Comparison of ENCODE assay signal across 17 cellular contexts in the genomic region with DNA sequence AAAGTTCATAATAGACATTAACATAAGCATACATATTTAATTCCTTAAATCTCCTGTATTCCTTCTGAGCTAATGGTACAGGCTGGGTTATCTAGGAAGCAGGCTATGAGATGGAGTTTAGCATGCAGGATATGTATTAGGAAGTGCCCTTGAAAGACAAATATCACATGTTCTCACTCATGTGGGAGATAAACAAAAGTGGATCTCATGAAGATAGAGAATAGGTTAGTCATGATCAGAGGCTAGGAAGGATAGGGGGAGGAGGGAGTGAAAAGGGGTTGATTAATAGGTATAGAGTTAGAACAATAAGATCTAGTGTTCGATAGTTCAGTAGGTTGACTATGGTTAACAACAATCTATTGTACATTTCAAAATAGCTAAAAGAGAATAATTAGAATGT.
A peak's percentile ranks its signal among the peaks of the same experiment; 100 is the strongest.
DNase-seq lines count a peak whose midpoint lies in the region; ATAC-seq and TF ChIP-seq lines count a peak whose summit lies in the region.
"Had no signal": no experiment of that assay in that cellular context is flagged by ENCODE, and none has a peak within 500 bp of the region (broad histone marks: within the 10 kb centered on the region; RNA-seq: fewer than 3 reads in every experiment).

No MANE protein-coding gene starts in this region.

- H3K27ac ChIP-seq in mesenchymal stem cell (ENCODE audit: low read length, poor library complexity, severe bottlenecking), result no peak overlapping the region
- H3K27ac ChIP-seq in upper lobe of left lung, result no peak overlapping the region
- H3K27ac ChIP-seq: BLaER1, GM23248 had no signal

- H3K27me3 ChIP-seq in mesenchymal stem cell (ENCODE audit: control insufficient read depth in 1 of 2, insufficient read depth in 1 of 2, low read length in 2 of 2) (no peaks in the 10 kb centered on the region), upper lobe of left lung (no peaks in the 10 kb centered on the region)
- H3K27me3 ChIP-seq: BLaER1 had no signal

- H3K36me3 ChIP-seq in mesenchymal stem cell (ENCODE audit: control insufficient read depth in 1 of 2, insufficient read depth in 2 of 2, low read depth in 1 of 2, low read length in 2 of 2) (peaks cover 0 to 39% of the 10 kb centered on the region in 2 experiments), upper lobe of left lung (peaks cover 0 to 23% (median 2%) of the 10 kb centered on the region in 4 donors)

- no peak overlapping the region for H2AFZ ChIP-seq in mesenchymal stem cell (ENCODE audit: low read depth, low read length)
- H2AFZ ChIP-seq: GM23248 had no signal

- no peak for ATAC-seq in activated CD8-positive, alpha-beta memory T cell treated with anti-CD3 and anti-CD28 coated beads, Interleukin-2, amount 10 ng/mL, durations not matched to agents 7 days and 5 days
- no peak for ATAC-seq in HG03097 (IDR thresholded peaks at IDR 0.05; ENCODE audit: low FRiP score, unreplicated experiment)
- no peak for ATAC-seq in upper lobe of left lung (ENCODE audit: low FRiP score in 2 of 2)
- ATAC-seq: HCT116 had no signal

- H3K4me3 ChIP-seq in mesenchymal stem cell (ENCODE audit: insufficient read depth in 1 of 2, low read depth in 1 of 2, low read length in 2 of 2) (no peak overlapping the region), upper lobe of left lung (no peak overlapping the region)
- H3K4me3 ChIP-seq: BLaER1, GM23248 had no signal

- H2BK15ac ChIP-seq in mesenchymal stem cell (ENCODE audit: low read depth, poor library complexity, severe bottlenecking), result no peak overlapping the region

- no peak overlapping the region for H3K23ac ChIP-seq in mesenchymal stem cell (ENCODE audit: low read length in 2 of 2)

- H3K27ac Mint-ChIP-seq in activated CD8-positive, alpha-beta memory T cell treated with anti-CD3 and anti-CD28 coated beads, Interleukin-2, amount 10 ng/mL, durations not matched to agents 7 days and 5 days, result peak overlapping the region; percentile 24

- no peak overlapping the region for H3K9ac ChIP-seq in mesenchymal stem cell (ENCODE audit: low read length)
- H3K9ac ChIP-seq: BLaER1, GM23248 had no signal

- H2BK5ac ChIP-seq in mesenchymal stem cell (ENCODE audit: low read depth, low read length, poor library complexity, severe bottlenecking), result no peak overlapping the region

- in situ Hi-C loops in SK-MEL-5 (cut with HindIII; ENCODE audit: low pct_unique_long_range_greater_than_20kb, low sequenced_read_pairs), result no loop called here

- H3K4me1 ChIP-seq in mesenchymal stem cell (ENCODE audit: control insufficient read depth, insufficient read depth, low read depth, low read length) (no peaks in the 10 kb centered on the region), upper lobe of left lung (no peaks in the 10 kb centered on the region)
- H3K4me1 ChIP-seq: BLaER1 had no signal

- H3K4me2 ChIP-seq in mesenchymal stem cell (ENCODE audit: low read length, poor library complexity, severe bottlenecking), result no peak overlapping the region
- H3K4me2 ChIP-seq: BLaER1 had no signal

- H4K91ac ChIP-seq in mesenchymal stem cell (ENCODE audit: low read length), result no peak overlapping the region

- H3K14ac ChIP-seq in mesenchymal stem cell (ENCODE audit: low read length in 2 of 2), result no peak overlapping the region

- H3K9me3 ChIP-seq in mesenchymal stem cell (ENCODE audit: control insufficient read depth, low read length) (no peaks in the 10 kb centered on the region), upper lobe of left lung (no peaks in the 10 kb centered on the region)
- H3K9me3 ChIP-seq: BLaER1 had no signal

- no peak overlapping the region for H3K4me3 Mint-ChIP-seq in activated CD8-positive, alpha-beta memory T cell treated with anti-CD3 and anti-CD28 coated beads, Interleukin-2, amount 10 ng/mL, durations not matched to agents 7 days and 5 days
- H3K4me3 Mint-ChIP-seq: CD8-positive, alpha-beta memory T cell; IgD-negative memory B cell had no signal

- no peaks in the 10 kb centered on the region for H3K79me1 ChIP-seq in mesenchymal stem cell (replicated peaks; ENCODE audit: low read length, poor library complexity, severe bottlenecking)

- H2BK12ac ChIP-seq in mesenchymal stem cell (ENCODE audit: low read length in 2 of 2), result no peak overlapping the region

- TF ChIP-seq POLR2A in upper lobe of left lung (IDR thresholded peaks at IDR 0.05), result no peak

- H4K8ac ChIP-seq in mesenchymal stem cell (ENCODE audit: low read length), result no peak overlapping the region

- TF ChIP-seq EP300 in upper lobe of left lung (IDR thresholded peaks at IDR 0.05), result no peak

- H3K9me3 Mint-ChIP-seq in activated CD8-positive, alpha-beta memory T cell treated with anti-CD3 and anti-CD28 coated beads, Interleukin-2, amount 10 ng/mL, durations not matched to agents 7 days and 5 days (ENCODE audit: low read depth), result no peaks in the 10 kb centered on the region
- H3K9me3 Mint-ChIP-seq: CD8-positive, alpha-beta memory T cell; IgD-negative memory B cell had no signal

- H3K27me3 Mint-ChIP-seq in activated CD8-positive, alpha-beta memory T cell treated with anti-CD3 and anti-CD28 coated beads, Interleukin-2, amount 10 ng/mL, durations not matched to agents 7 days and 5 days, result no peaks in the 10 kb centered on the region
- H3K27me3 Mint-ChIP-seq: CD8-positive, alpha-beta memory T cell; IgD-negative memory B cell had no signal

- H2AK5ac ChIP-seq in mesenchymal stem cell (ENCODE audit: low read length, severe bottlenecking), result no peak overlapping the region

- H2BK120ac ChIP-seq in mesenchymal stem cell (ENCODE audit: low read depth, low read length), result no peak overlapping the region

- no peak for TF ChIP-seq CTCF in upper lobe of left lung (IDR thresholded peaks at IDR 0.05)

- WGBS in mesenchymal stem cell, result no CpG with 5 or more reads among the region's 1 CpG
- WGBS in upper lobe of left lung, 2 donors, result 93 to 96% methylated on average over 1 of the region's 1 CpG

- CTCF ChIA-PET in activated CD8-positive, alpha-beta memory T cell treated with anti-CD3 and anti-CD28 coated beads, Interleukin-2, amount 10 ng/mL, durations not matched to agents 7 days and 5 days (lab: Charles Lee), result interaction anchor here (1.4 kb wide), 1 partner anchor 240 kb away, joined by 3 read pairs; no protein-coding TSS in a partner anchor

- no peak overlapping the region for H3K18ac ChIP-seq in mesenchymal stem cell (ENCODE audit: low read depth in 1 of 2, low read length in 2 of 2)

- peaks cover 23% of the 10 kb centered on the region for H3K36me3 Mint-ChIP-seq in activated CD8-positive, alpha-beta memory T cell treated with anti-CD3 and anti-CD28 coated beads, Interleukin-2, amount 10 ng/mL, durations not matched to agents 7 days and 5 days

- H3K4me1 Mint-ChIP-seq in activated CD8-positive, alpha-beta memory T cell treated with anti-CD3 and anti-CD28 coated beads, Interleukin-2, amount 10 ng/mL, durations not matched to agents 7 days and 5 days, result peaks cover 1% of the 10 kb centered on the region
- H3K4me1 Mint-ChIP-seq: CD8-positive, alpha-beta memory T cell had no signal

- H3K4ac ChIP-seq in mesenchymal stem cell (ENCODE audit: low read depth in 1 of 2, low read length in 2 of 2), result no peak overlapping the region

- no peak for DNase-seq in activated CD8-positive, alpha-beta memory T cell treated with anti-CD3 and anti-CD28 coated beads, Interleukin-2, amount 10 ng/mL, durations not matched to agents 7 days and 5 days
- no peak for DNase-seq in activated CD8-positive, alpha-beta memory T cell treated with anti-CD3 and anti-CD28 coated beads, Interleukin-2, amount 50 U/mL, for 4 hours
- DNase-seq in SK-MEL-5 (ENCODE audit: low read depth, low spot score) (peak; percentile 98), epidermal melanocyte (ENCODE audit: insufficient read length, low spot score) (peak; percentile 17), mesenchymal stem cell (peak; percentile 2), upper lobe of left lung (no peak), putamen (ENCODE audit: low spot score) (no peak)
- DNase-seq: 8988T; AML-193; CD8-positive, alpha-beta memory T cell; DMS79 treated with DMSO at 0.1 percent for 48 hours; EL; GM23248 had no signal

Comparison
In these comparisons a context has a peak if more than half of its experiments do, and no peak if none do; other contexts are left out.
1. DNase-seq: peak in SK-MEL-5 (single experiment), epidermal melanocyte (single experiment) and mesenchymal stem cell (single experiment); none in activated CD8-positive, alpha-beta memory T cell treated with anti-CD3 and anti-CD28 coated beads, Interleukin-2, amount 10 ng/mL, durations not matched to agents 7 days and 5 days (single experiment), activated CD8-positive, alpha-beta memory T cell treated with anti-CD3 and anti-CD28 coated beads, Interleukin-2, amount 50 U/mL, for 4 hours (single experiment), upper lobe of left lung (0 of 2) and putamen (single experiment).